Comparison of ENCODE assay signal across 10 cellular contexts in the genomic region with DNA sequence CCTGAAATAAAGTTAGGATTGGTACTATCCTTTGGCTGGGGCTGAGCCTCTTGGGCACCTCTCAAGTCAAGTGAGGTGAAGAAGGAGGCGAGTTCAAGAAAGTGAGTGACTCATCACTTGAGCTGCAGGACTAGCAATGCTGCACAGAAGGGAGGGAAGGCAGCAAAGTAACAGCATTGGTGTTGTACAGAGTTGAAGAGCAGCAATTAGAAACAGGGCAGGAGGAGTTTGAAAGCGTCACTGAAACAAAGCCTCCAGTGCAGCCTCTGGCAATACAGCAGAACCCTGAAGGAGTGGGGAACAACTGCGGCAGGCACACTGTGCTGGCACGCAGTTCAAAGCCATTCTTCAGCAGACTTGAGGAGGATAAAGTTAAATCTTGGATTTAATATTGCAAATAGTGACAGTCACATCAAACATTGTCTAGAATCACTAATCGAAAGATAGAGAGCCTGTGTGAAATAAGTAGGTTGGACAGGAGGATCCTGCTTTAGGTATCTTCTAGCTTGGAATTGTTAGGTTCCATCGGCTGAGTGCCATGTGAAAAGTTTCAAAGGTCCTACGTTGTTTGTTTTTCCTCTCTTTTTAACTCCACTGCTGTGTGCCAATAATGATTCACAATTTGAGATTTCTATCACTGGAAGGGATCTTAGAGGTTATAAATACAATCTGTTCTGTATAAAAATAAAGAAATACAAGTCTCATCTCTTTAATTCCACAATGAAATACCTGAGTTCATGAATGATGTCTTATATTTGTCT.
DNase-seq lines count a peak whose midpoint lies in the region; ATAC-seq and TF ChIP-seq lines count a peak whose summit lies in the region.
"Had no signal": no experiment of that assay in that cellular context is flagged by ENCODE, and none has a peak within 500 bp of the region (broad histone marks: within the 10 kb centered on the region; RNA-seq: fewer than 3 reads in every experiment).

No MANE protein-coding gene starts in this region.

- H3K9me3 ChIP-seq in RWPE2 (ENCODE audit: severe bottlenecking) (no peaks in the 10 kb centered on the region), suprapubic skin (no peaks in the 10 kb centered on the region)

- H3K27me3 ChIP-seq in RWPE2 (ENCODE audit: insufficient read depth, poor library complexity, severe bottlenecking): no peaks in the 10 kb centered on the region
- no peaks in the 10 kb centered on the region for H3K27me3 ChIP-seq in suprapubic skin

- DNase-seq in DMS 273 (lab: John Stamatoyannopoulos, UW; ENCODE audit: unreplicated experiment) (peak; percentile 19), DMS 273 treated with DMSO at 0.1 percent for 48 hours (lab: John Stamatoyannopoulos, UW) (no peak), RWPE2 (ENCODE audit: low spot score) (no peak), glomerular visceral epithelial cell (ENCODE audit: extremely low spot score) (peak; percentile 11), suprapubic skin (ENCODE audit: low spot score in 2 of 2) (no peak)
- DNase-seq in stimulated activated CD4-positive, alpha-beta T cell treated with anti-CD3 and anti-CD28 coated beads, Interleukin-4, amount 100 ng/mL, for 24 hours: no peak
- DNase-seq: 8988T, NCI-H446 treated with DMSO at 0.1 percent for 48 hours had no signal

- TF ChIP-seq CTCF in RWPE2 (IDR thresholded peaks at IDR 0.05; ENCODE audit: poor library complexity, severe bottlenecking) (no peak), suprapubic skin (IDR thresholded peaks at IDR 0.05) (no peak)

- H3K4me3 ChIP-seq in RWPE2 (ENCODE audit: severe bottlenecking): no peak overlapping the region
- peak overlapping the region; percentile 8 for H3K4me3 ChIP-seq in suprapubic skin

- no peak for TF ChIP-seq POLR2A in suprapubic skin (IDR thresholded peaks at IDR 0.05)

- H3K36me3 ChIP-seq in RWPE2 (ENCODE audit: low read depth) (no peaks in the 10 kb centered on the region), suprapubic skin (no peaks in the 10 kb centered on the region)

- H3K4me1 ChIP-seq in RWPE2 (ENCODE audit: insufficient read depth, poor library complexity, severe bottlenecking) (no peaks in the 10 kb centered on the region), suprapubic skin (peaks cover 5% of the 10 kb centered on the region)

- WGBS in suprapubic skin: 31% methylated on average over 7 of the region's 7 CpGs

- no peak for TF ChIP-seq EP300 in suprapubic skin (IDR thresholded peaks at IDR 0.05)

- ATAC-seq in RWPE2 (ENCODE audit: low read depth) (peak; percentile 86), GM21390 (IDR thresholded peaks at IDR 0.05; ENCODE audit: unreplicated experiment) (no peak), HG03196 (IDR thresholded peaks at IDR 0.05; ENCODE audit: unreplicated experiment) (no peak)

- H3K27ac ChIP-seq in RWPE2 (ENCODE audit: poor library complexity, severe bottlenecking) (no peak overlapping the region), suprapubic skin (no peak overlapping the region)

Comparison
In these comparisons a context has a peak if more than half of its experiments do, and no peak if none do; other contexts are left out.
1. DNase-seq: peak in DMS 273 (single experiment) and glomerular visceral epithelial cell (single experiment); none in DMS 273 treated with DMSO at 0.1 percent for 48 hours (single experiment), RWPE2 (single experiment), suprapubic skin (0 of 2) and stimulated activated CD4-positive, alpha-beta T cell treated with anti-CD3 and anti-CD28 coated beads, Interleukin-4, amount 100 ng/mL, for 24 hours (single experiment).